Comparison of ENCODE assay signal across 17 cellular contexts in the genomic region with DNA sequence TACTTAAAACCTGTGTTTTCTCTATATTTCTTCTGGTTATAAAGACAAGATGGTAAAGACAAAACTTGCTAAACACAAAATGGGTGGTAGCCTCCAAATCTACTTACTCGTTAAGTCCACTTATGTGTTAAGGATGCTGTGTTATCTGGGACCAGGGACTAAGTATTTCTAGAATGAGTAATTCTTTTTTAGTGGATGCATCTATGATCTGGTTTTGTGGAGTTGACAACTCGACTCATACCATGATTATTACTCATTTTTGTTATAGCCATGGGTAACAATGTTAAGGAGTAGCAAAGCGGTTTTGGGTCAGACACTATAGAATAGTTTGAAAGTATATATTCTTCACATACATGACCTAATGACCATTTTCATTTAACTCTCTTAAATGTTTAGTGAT.
"Had no signal": no experiment of that assay in that cellular context is flagged by ENCODE, and none has a peak within 500 bp of the region (broad histone marks: within the 10 kb centered on the region; RNA-seq: fewer than 3 reads in every experiment).

No MANE protein-coding gene starts in this region.

- H3K36me3 ChIP-seq: heart left ventricle, left lung, upper lobe of right lung had no signal

- H3K4me3 ChIP-seq: body of pancreas, heart left ventricle, left lung, testis, upper lobe of right lung had no signal

- H3K27me3 Mint-ChIP-seq: activated CD4-positive, alpha-beta T cell treated with anti-CD3 and anti-CD28 coated beads for 36 hours; dendritic cell treated with granulocyte-macrophage colony-stimulating factor and Interleukin-4, amounts not matched to agents 40 ng/mL and 50 ng/mL, for 4 days; memory B cell; stimulated activated naive CD8-positive, alpha-beta T cell treated with anti-CD3 and anti-CD28 coated beads, Interleukin-15, amount 100 ng/mL, for 72 hours had no signal

- H3K4me1 ChIP-seq: heart left ventricle, left lung, testis, upper lobe of right lung had no signal

- H3K9me3 ChIP-seq: body of pancreas, left lung, testis, upper lobe of right lung had no signal

- H3K27me3 ChIP-seq: body of pancreas, heart left ventricle, left lung, testis, upper lobe of right lung had no signal

- ATAC-seq: activated CD4-positive, alpha-beta T cell treated with anti-CD3 and anti-CD28 coated beads for 36 hours; body of pancreas; heart left ventricle; left lung; stimulated activated naive CD8-positive, alpha-beta T cell treated with anti-CD3 and anti-CD28 coated beads, Interleukin-15, amount 100 ng/mL, for 72 hours; upper lobe of right lung had no signal

- H3K27ac Mint-ChIP-seq: activated CD4-positive, alpha-beta T cell treated with anti-CD3 and anti-CD28 coated beads for 36 hours; activated naive CD4-positive, alpha-beta T cell treated with anti-CD3 and anti-CD28 coated beads for 36 hours; dendritic cell treated with granulocyte-macrophage colony-stimulating factor and Interleukin-4, amounts not matched to agents 40 ng/mL and 50 ng/mL, for 4 days; memory B cell; nephron; stimulated activated naive CD8-positive, alpha-beta T cell treated with anti-CD3 and anti-CD28 coated beads, Interleukin-15, amount 100 ng/mL, for 72 hours; T-helper 2 cell treated with Interferon-gamma antibody and Interleukin-4, amounts not matched to agents 5 μg/mL and 100 μg/mL, for 36 hours had no signal

- H3K36me3 Mint-ChIP-seq: memory B cell had no signal

- H3K9me3 Mint-ChIP-seq: memory B cell; stimulated activated naive CD8-positive, alpha-beta T cell treated with anti-CD3 and anti-CD28 coated beads, Interleukin-15, amount 100 ng/mL, for 72 hours; T-helper 2 cell treated with Interferon-gamma antibody and Interleukin-4, amounts not matched to agents 5 μg/mL and 100 μg/mL, for 36 hours had no signal

- H3K4me1 Mint-ChIP-seq: activated CD4-positive, alpha-beta T cell treated with anti-CD3 and anti-CD28 coated beads for 36 hours; memory B cell; nephron; stimulated activated naive CD8-positive, alpha-beta T cell treated with anti-CD3 and anti-CD28 coated beads, Interleukin-15, amount 100 ng/mL, for 72 hours had no signal

- H3K27ac ChIP-seq: body of pancreas, heart left ventricle, left lung, testis, upper lobe of right lung had no signal

- H3K4me3 Mint-ChIP-seq: activated CD4-positive, alpha-beta T cell treated with anti-CD3 and anti-CD28 coated beads for 36 hours; activated naive CD4-positive, alpha-beta T cell treated with anti-CD3 and anti-CD28 coated beads for 36 hours; dendritic cell treated with granulocyte-macrophage colony-stimulating factor and Interleukin-4, amounts not matched to agents 40 ng/mL and 50 ng/mL, for 4 days; memory B cell; nephron; stimulated activated naive CD8-positive, alpha-beta T cell treated with anti-CD3 and anti-CD28 coated beads, Interleukin-15, amount 100 ng/mL, for 72 hours; T-helper 2 cell treated with Interferon-gamma antibody and Interleukin-4, amounts not matched to agents 5 μg/mL and 100 μg/mL, for 36 hours had no signal

- DNase-seq: activated CD4-positive, alpha-beta T cell treated with anti-CD3 and anti-CD28 coated beads for 36 hours; activated naive CD4-positive, alpha-beta T cell treated with anti-CD3 and anti-CD28 coated beads for 36 hours; body of pancreas; erythroblast; foreskin melanocyte; heart left ventricle; left lung; stimulated activated CD4-positive, alpha-beta T cell treated with anti-CD3 and anti-CD28 coated beads, Interleukin-15, amount 100 ng/mL, for 24 hours; stimulated activated CD4-positive, alpha-beta T cell treated with anti-CD3 and anti-CD28 coated beads, Interleukin-4, amount 100 ng/mL, for 24 hours; stimulated activated naive CD8-positive, alpha-beta T cell treated with anti-CD3 and anti-CD28 coated beads, Interleukin-15, amount 100 ng/mL, for 72 hours; SW 1271; testis; upper lobe of right lung had no signal
